8 cellular contexts compared by ENCODE assay signal in the genomic region with DNA sequence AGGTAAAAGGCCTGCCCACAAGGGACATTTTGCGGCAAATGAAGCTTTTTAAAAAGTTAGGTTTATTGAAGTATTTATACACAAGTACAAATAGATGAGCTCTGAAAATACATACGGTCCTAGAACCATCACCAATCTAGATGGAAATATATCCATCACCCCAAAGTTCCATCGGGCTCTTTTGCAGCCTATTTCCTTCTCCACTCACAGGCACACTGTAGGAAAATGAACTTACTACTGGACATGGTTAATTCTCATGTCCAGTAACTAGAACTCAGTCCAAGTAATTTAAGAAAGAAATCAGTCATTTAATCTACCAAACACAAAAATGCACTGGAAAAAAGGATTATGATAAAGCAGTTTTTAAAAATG. TPM values are rescaled to one million over a fixed set of nuclear protein-coding genes. Genes with fewer than 3 reads are reported as not detected.
A peak's percentile ranks its signal among the peaks of the same experiment; 100 is the strongest.
DNase-seq lines count a peak whose midpoint lies in the region; ATAC-seq and TF ChIP-seq lines count a peak whose summit lies in the region.

No MANE protein-coding gene starts in this region.

- intact Hi-C loops in Calu3 (cut with micrococcal nuclease; ENCODE audit: unreplicated experiment): no loop called here
- intact Hi-C loops in ovary (cut with DNase I): no loop called here

- TF ChIP-seq CTCF in Calu3 (IDR thresholded peaks at IDR 0.05; ENCODE audit: unreplicated experiment) (no peak), OCI-LY3 (IDR thresholded peaks at IDR 0.05; ENCODE audit: low read depth, low read length) (no peak), endothelial cell (IDR thresholded peaks at IDR 0.05; ENCODE audit: unreplicated experiment) (no peak), ovary (IDR thresholded peaks at IDR 0.05) (no peak)

- no peak overlapping the region for H2AFZ ChIP-seq in OCI-LY3 (ENCODE audit: low read depth, low read length)

- no peaks in the 10 kb centered on the region for H3K27me3 ChIP-seq in OCI-LY3 (ENCODE audit: low read depth, low read length)
- no peaks in the 10 kb centered on the region for H3K27me3 ChIP-seq in ovary

- WGBS in ovary, 3 donors: 19 to 40% (median 37%) methylated on average over 3 of the region's 3 CpGs

- peaks cover 69% of the 10 kb centered on the region for H3K36me3 ChIP-seq in OCI-LY3 (replicated peaks; ENCODE audit: low read depth, low read length)
- H3K36me3 ChIP-seq in ovary: no peaks in the 10 kb centered on the region

- H3K4me3 ChIP-seq in OCI-LY3 (ENCODE audit: low read length): peak overlapping the region; percentile 82
- H3K4me3 ChIP-seq in ovary: peak overlapping the region; percentile 96

- peaks cover 24% of the 10 kb centered on the region for H3K36me3 Mint-ChIP-seq in Calu3 (ENCODE audit: insufficient read depth, unreplicated experiment)
- peaks cover 11% of the 10 kb centered on the region for H3K36me3 Mint-ChIP-seq in endothelial cell (ENCODE audit: low read depth, unreplicated experiment)

- H3K4me1 Mint-ChIP-seq in Calu3 (ENCODE audit: low read depth, unreplicated experiment) (peaks cover 11% of the 10 kb centered on the region), endothelial cell (ENCODE audit: unreplicated experiment) (peaks cover 12% of the 10 kb centered on the region)

- H3K9me3 ChIP-seq in OCI-LY3 (ENCODE audit: insufficient read depth, low read length) (no peaks in the 10 kb centered on the region), ovary (no peaks in the 10 kb centered on the region)

- CTCF ChIA-PET in Calu3 (lab: Charles Lee): no interaction called here

- H3K9me3 Mint-ChIP-seq in Calu3 (ENCODE audit: low read depth, unreplicated experiment) (no peaks in the 10 kb centered on the region), endothelial cell (ENCODE audit: unreplicated experiment) (no peaks in the 10 kb centered on the region)

- peak overlapping the region; percentile 79 for H3K27ac ChIP-seq in OCI-LY3 (ENCODE audit: low read length)
- H3K27ac ChIP-seq in ovary: peak overlapping the region; percentile 76 to 78

- TF ChIP-seq POLR2A in ovary (IDR thresholded peaks at IDR 0.05): no peak

- peak overlapping the region; percentile 72 for H3K4me2 ChIP-seq in OCI-LY3 (ENCODE audit: low read length)

- H3K9ac ChIP-seq in OCI-LY3 (ENCODE audit: low read length): peak overlapping the region; percentile 69

- peaks cover 24% of the 10 kb centered on the region for H4K20me1 ChIP-seq in OCI-LY3 (ENCODE audit: insufficient read depth, low read length)

- no peak for TF ChIP-seq EP300 in ovary (IDR thresholded peaks at IDR 0.05)

- H3K4me1 ChIP-seq in OCI-LY3 (ENCODE audit: low read length): peaks cover 54% of the 10 kb centered on the region
- peaks cover 5% of the 10 kb centered on the region for H3K4me1 ChIP-seq in ovary (ENCODE audit: insufficient read depth)

- DNase-seq in Calu3: no peak
- no peak for DNase-seq in endothelial cell (ENCODE audit: low spot score)
- DNase-seq in ovary: no peak
- no peak for DNase-seq in RKO (ENCODE audit: low spot score)

- BruUV-seq in Calu3 (replicated peaks; lab: Mats Ljungman, UMichigan): no TSS peak

- H3K4me3 Mint-ChIP-seq in Calu3 (ENCODE audit: low read depth, unreplicated experiment): peak overlapping the region; percentile 85
- H3K4me3 Mint-ChIP-seq in endothelial cell (ENCODE audit: unreplicated experiment): peak overlapping the region; percentile 97

- H3K27me3 Mint-ChIP-seq in Calu3 (ENCODE audit: unreplicated experiment) (no peaks in the 10 kb centered on the region), endothelial cell (ENCODE audit: unreplicated experiment) (no peaks in the 10 kb centered on the region)

- no peak for ATAC-seq in HG02973 (IDR thresholded peaks at IDR 0.05; ENCODE audit: unreplicated experiment)
- no peak for ATAC-seq in GM18511 (IDR thresholded peaks at IDR 0.05; ENCODE audit: unreplicated experiment)
- ATAC-seq in HG03097 (IDR thresholded peaks at IDR 0.05; ENCODE audit: low FRiP score, unreplicated experiment): no peak

- H3K27ac Mint-ChIP-seq in Calu3 (ENCODE audit: unreplicated experiment) (no peak overlapping the region), endothelial cell (ENCODE audit: unreplicated experiment) (peak overlapping the region; percentile 81)

- H3K79me2 ChIP-seq in OCI-LY3 (ENCODE audit: low read length): peaks cover 59% of the 10 kb centered on the region

RNA-seq across cellular contexts. Expression of a gene that starts 0.7 kb away (rescaled TPM):
- total RNA-seq in Calu3 (2022) (60.0 and 67.6 TPM in 2 replicates), endothelial cell (ENCODE audit: unreplicated experiment) (62.2 TPM), ovary (100 to 1,000 TPM in 2 of 7 donors, 10 to 100 TPM in 5; 57.7 to 119 (median 97.7) TPM)
- polyA plus RNA-seq in ovary: 100 to 1,000 TPM; 124 to 194 TPM

RNA-seq across cellular contexts. Expression of a gene that starts 6.2 kb away (rescaled TPM):
- 102 and 116 TPM in 2 replicates for total RNA-seq in Calu3 (2022)
- 77.1 TPM for total RNA-seq in endothelial cell (ENCODE audit: unreplicated experiment)
- 10 to 100 TPM; 34.1 to 50.0 (median 38.8) TPM for total RNA-seq in ovary
- 10 to 100 TPM; 42.1 to 49.0 TPM for polyA plus RNA-seq in ovary

RNA-seq across cellular contexts. Expression of a gene that starts 13.2 kb away (rescaled TPM):
- 21.5 and 25.7 TPM in 2 replicates for total RNA-seq in Calu3 (2022)
- total RNA-seq in endothelial cell (ENCODE audit: unreplicated experiment): 130 TPM
- 10 to 100 TPM; 18.5 to 43.7 (median 37.6) TPM for total RNA-seq in ovary
- polyA plus RNA-seq in ovary: 10 to 100 TPM; 11.4 to 54.6 TPM
